ENCODE assay signal across 1 cellular context in the genomic region with DNA sequence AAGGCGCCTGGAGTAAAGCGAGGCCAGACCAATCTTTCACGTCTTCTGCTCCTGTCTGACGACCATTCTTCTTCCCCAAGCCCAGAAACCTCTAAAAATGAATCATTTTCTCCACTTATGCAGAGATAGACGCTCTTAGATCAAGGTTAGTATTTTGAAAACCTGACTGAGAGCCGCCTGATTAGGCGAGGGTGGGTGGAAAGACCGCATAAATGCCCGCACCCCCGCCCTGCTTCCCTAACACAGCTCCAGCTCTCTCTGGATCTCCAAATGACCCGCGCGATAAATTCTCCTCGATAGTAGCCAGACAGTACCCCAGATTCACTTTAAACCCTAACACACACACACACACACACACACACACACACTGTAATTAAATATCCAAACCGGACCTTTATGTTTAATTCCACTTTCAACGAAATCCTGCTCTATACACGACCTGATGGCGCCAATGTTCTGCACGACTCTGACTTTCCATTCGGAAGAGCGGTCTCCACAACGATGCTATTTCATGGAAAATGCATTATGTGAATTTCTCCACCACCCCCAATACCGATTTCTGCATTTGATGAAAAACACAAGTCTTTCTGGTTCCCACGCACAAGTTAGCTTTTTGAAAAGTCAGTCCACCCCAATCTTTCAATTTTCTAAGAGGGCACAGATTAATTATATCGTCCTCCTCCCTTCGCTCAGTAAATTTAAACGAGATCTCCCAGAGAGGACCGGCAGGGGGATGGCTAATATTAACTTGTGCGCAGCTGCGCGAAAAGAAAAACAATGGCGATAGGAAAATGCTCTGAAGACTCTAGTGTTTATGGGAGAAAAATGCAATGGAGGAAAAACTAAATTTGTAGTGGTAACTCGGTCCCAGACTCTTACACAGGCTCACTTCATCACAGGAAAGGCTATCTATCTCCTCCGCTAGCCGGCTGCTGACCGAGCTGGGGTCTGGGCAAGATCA.
A peak's percentile ranks its signal among the peaks of the same experiment; 100 is the strongest.
TF ChIP-seq lines count a peak whose summit lies in the region.

No MANE protein-coding gene starts in this region.

TF ChIP-seq in H1, 55 proteins besides CTCF, POLR2A, EP300 and RAD21:
- TF ChIP-seq EZH2 (IDR thresholded peaks at IDR 0.05; ENCODE audit: low read depth, low read length, severe bottlenecking) (peak; percentile 93), SP4 (IDR thresholded peaks at IDR 0.05; ENCODE audit: low read length) (no peak), PHF8 (conservative IDR thresholded peaks at IDR 0.05; ENCODE audit: low read depth, low read length) (no peak), CBX8 (IDR thresholded peaks at IDR 0.05; ENCODE audit: borderline replicate concordance, low read depth, low read length) (peak; percentile 96; the same call in 1 of the 2 replicates), RNF2 (IDR thresholded peaks at IDR 0.05; ENCODE audit: borderline replicate concordance, low read depth, low read length, missing control alignments, poor library complexity, severe bottlenecking) (peak; percentile 97), GABPA (IDR thresholded peaks at IDR 0.05; ENCODE audit: borderline replicate concordance, insufficient read depth, low read length) (no peak), TCF12 (IDR thresholded peaks at IDR 0.05; ENCODE audit: low read depth, low read length) (0 out of 2 replicates have a peak, but pooled peaks have one; percentile 10), JUN (IDR thresholded peaks at IDR 0.05; ENCODE audit: low read depth, low read length) (no peak), SUZ12 (IDR thresholded peaks at IDR 0.05; ENCODE audit: low read length) (peak; percentile 98), ASH2L (IDR thresholded peaks at IDR 0.05; ENCODE audit: low read length) (peak; percentile 16), POU5F1 (IDR thresholded peaks at IDR 0.05; ENCODE audit: low read depth, low read length) (no peak)
- TF ChIP-seq, protein P1, sequence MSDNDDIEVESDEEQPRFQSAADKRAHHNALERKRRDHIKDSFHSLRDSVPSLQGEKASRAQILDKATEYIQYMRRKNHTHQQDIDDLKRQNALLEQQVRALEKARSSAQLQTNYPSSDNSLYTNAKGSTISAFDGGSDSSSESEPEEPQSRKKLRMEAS (IDR thresholded peaks at IDR 0.05): no peak
